1 cellular context compared by ENCODE assay signal in the genomic region with DNA sequence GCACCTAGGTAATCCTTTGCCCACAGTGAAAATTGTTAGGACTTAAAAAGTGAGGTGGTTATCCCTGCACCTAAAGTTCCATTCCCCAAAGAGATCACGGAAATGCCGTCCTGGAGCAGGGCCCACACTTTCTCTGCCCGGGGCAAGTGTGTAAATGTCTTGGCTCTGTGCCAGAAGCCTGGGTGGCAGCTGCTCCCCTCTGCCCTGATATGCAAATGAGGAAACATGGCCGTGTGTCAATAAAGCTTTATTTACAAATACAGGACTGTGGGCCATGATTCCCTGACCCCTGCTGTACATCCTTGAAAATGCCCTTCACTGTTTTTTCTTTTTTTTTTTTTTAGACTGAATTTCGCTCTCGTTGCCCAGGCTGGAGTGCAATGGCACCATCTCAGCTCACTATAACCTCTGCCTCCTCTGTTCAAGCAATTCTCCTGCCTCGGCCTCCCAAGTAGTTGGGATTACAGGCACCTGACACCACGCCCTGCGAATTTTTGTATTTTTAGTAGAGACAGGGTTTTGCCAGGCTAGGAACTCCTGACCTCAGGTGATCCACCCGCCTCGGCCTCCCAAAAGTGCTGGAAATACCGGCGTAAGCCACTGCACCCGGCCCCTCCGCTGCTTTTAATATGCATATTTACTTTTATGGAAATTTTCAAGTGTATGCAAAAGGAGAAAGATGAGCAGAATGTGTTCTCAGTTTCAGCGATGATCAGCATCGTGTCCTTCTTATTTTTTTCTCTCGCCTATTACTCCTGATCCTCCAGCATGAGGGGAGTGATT.
TF ChIP-seq lines count a peak whose summit lies in the region.

No MANE protein-coding gene starts in this region.

TF ChIP-seq in HepG2, 621 proteins besides CTCF, POLR2A, EP300 and RAD21 (continued from another document):
- TF ChIP-seq, protein P1, sequence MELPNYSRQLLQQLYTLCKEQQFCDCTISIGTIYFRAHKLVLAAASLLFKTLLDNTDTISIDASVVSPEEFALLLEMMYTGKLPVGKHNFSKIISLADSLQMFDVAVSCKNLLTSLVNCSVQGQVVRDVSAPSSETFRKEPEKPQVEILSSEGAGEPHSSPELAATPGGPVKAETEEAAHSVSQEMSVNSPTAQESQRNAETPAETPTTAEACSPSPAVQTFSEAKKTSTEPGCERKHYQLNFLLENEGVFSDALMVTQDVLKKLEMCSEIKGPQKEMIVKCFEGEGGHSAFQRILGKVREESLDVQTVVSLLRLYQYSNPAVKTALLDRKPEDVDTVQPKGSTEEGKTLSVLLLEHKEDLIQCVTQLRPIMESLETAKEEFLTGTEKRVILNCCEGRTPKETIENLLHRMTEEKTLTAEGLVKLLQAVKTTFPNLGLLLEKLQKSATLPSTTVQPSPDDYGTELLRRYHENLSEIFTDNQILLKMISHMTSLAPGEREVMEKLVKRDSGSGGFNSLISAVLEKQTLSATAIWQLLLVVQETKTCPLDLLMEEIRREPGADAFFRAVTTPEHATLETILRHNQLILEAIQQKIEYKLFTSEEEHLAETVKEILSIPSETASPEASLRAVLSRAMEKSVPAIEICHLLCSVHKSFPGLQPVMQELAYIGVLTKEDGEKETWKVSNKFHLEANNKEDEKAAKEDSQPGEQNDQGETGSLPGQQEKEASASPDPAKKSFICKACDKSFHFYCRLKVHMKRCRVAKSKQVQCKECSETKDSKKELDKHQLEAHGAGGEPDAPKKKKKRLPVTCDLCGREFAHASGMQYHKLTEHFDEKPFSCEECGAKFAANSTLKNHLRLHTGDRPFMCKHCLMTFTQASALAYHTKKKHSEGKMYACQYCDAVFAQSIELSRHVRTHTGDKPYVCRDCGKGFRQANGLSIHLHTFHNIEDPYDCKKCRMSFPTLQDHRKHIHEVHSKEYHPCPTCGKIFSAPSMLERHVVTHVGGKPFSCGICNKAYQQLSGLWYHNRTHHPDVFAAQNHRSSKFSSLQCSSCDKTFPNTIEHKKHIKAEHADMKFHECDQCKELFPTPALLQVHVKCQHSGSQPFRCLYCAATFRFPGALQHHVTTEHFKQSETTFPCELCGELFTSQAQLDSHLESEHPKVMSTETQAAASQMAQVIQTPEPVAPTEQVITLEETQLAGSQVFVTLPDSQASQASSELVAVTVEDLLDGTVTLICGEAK (IDR thresholded peaks at IDR 0.05) = peak; percentile 78
- TF ChIP-seq, protein P1 (CRISPR knock-in tag; IDR thresholded peaks at IDR 0.05) = peak; percentile 98
- no peak for TF ChIP-seq SMC3 (IDR thresholded peaks at IDR 0.05; ENCODE audit: low read length)
